In the genomic region with DNA sequence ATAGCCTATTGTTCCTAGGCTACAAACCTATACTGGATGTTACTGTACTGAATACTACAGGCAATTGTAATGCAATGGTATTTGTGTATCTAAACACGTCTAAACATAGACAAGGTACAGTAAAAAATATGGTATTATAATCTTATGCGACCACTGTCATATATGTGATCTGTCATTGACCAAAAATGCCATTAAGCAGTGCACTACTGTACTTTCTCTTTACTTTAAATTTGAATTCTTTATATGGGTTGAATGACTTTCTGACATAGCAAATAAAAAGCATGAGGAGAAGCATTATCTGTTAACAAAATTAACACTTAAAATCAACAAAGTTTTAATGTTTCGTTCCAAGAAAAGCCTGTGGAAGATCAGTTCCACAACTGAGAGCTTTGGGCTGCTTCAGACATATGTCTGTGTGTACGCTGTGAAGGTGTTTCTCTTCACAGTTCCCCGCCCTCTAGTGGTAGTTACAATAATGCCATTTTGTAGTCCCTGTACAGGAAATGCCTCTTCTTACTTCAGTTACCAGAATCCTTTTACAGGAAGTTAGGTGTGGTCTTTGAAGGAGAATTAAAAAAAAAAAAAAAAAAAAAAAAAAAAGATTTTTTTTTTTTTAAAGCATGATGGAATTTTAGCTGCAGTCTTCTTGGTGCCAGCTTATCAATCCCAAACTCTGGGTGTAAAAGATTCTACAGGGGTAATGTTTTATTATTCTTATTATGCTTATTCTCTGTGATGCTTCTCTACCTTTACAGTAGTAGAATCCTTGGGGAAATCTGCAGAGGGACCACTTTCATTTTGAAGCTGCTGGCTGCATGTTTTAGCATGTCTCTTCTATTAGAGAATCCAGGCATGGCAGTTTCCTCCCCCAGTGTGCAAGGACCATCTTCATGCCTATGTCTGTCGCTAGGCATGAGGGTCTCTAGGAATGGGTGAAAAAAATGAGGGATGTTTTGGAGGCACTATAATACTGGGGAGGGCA, we compare ENCODE assay signal across 8 cellular contexts. TPM values are rescaled to one million over a fixed set of nuclear protein-coding genes. Genes with fewer than 3 reads are reported as not detected.
DNase-seq lines count a peak whose midpoint lies in the region; ATAC-seq, FAIRE-seq and TF ChIP-seq lines count a peak whose summit lies in the region.

No MANE protein-coding gene starts in this region.

- H3K4me1 ChIP-seq in mesenchymal stem cell (ENCODE audit: control insufficient read depth, insufficient read depth, low read depth, low read length): peaks cover 2% of the 10 kb centered on the region
- no peaks in the 10 kb centered on the region for H3K4me1 ChIP-seq in upper lobe of right lung

- no peak overlapping the region for H3K27ac Mint-ChIP-seq in T-cell

- CTCF ChIA-PET in T-cell (lab: Charles Lee): interaction anchor here (0.5 to 1.2 kb wide), 14 partner anchors 15 to 960 kb away, joined by 3 to 8 read pairs (median 4); no protein-coding TSS in a partner anchor

- ATAC-seq in GM18870 (IDR thresholded peaks at IDR 0.05; ENCODE audit: unreplicated experiment): peak; percentile 100
- peak; percentile 100 for ATAC-seq in HG03064 (IDR thresholded peaks at IDR 0.05; ENCODE audit: low read depth, unreplicated experiment)
- ATAC-seq in T-cell (replicated peaks in 1 of 4): peak; percentile 98 to 100 (median 100)
- ATAC-seq in upper lobe of right lung: peak; percentile 99

- POLR2A ChIA-PET in T-cell (lab: Charles Lee): interaction anchor here (0.6 kb wide), 2 partner anchors 10 to 459 kb away, joined by 3 to 12 read pairs; no protein-coding TSS in a partner anchor

- H2BK15ac ChIP-seq in mesenchymal stem cell (ENCODE audit: low read depth, poor library complexity, severe bottlenecking): no peak overlapping the region

- H3K9ac ChIP-seq in mesenchymal stem cell (ENCODE audit: low read length): peak overlapping the region; percentile 84

- intact Hi-C loops in upper lobe of right lung (cut with DNase I): no loop called here

- peak overlapping the region; percentile 81 for H3K4me2 ChIP-seq in mesenchymal stem cell (ENCODE audit: low read length, poor library complexity, severe bottlenecking)

- no peak overlapping the region for H2BK120ac ChIP-seq in mesenchymal stem cell (ENCODE audit: low read depth, low read length)

- H3K79me1 ChIP-seq in mesenchymal stem cell (replicated peaks; ENCODE audit: low read length, poor library complexity, severe bottlenecking): peaks cover 6% of the 10 kb centered on the region

- H3K27ac ChIP-seq in mesenchymal stem cell (ENCODE audit: low read length, poor library complexity, severe bottlenecking) (no peak overlapping the region), upper lobe of right lung (no peak overlapping the region)

- H3K36me3 Mint-ChIP-seq in T-cell: no peaks in the 10 kb centered on the region

- H3K4me3 ChIP-seq in mesenchymal stem cell (ENCODE audit: insufficient read depth in 1 of 2, low read depth in 1 of 2, low read length in 2 of 2) (peak overlapping the region in 1 of 2 experiments; percentile 78), upper lobe of right lung (no peak overlapping the region)

- peak overlapping the region in 1 of 2 experiments; percentile 47 for H3K4ac ChIP-seq in mesenchymal stem cell (ENCODE audit: low read depth in 1 of 2, low read length in 2 of 2)

- FAIRE-seq in endometrium (lab: Jason Lieb, UNC): peak; percentile 91

- H3K27me3 Mint-ChIP-seq in T-cell: peaks cover 2 to 5% of the 10 kb centered on the region in 2 donors

- peak overlapping the region; percentile 39 for H4K91ac ChIP-seq in mesenchymal stem cell (ENCODE audit: low read length)

- no peak overlapping the region for H2BK12ac ChIP-seq in mesenchymal stem cell (ENCODE audit: low read length in 2 of 2)

- H3K4me3 Mint-ChIP-seq in T-cell: no peak overlapping the region

- H3K9me3 Mint-ChIP-seq in T-cell: no peaks in the 10 kb centered on the region

- no peak overlapping the region for H2BK5ac ChIP-seq in mesenchymal stem cell (ENCODE audit: low read depth, low read length, poor library complexity, severe bottlenecking)

- H3K9me3 ChIP-seq in mesenchymal stem cell (ENCODE audit: control insufficient read depth, low read length) (no peaks in the 10 kb centered on the region), upper lobe of right lung (no peaks in the 10 kb centered on the region)

- H3K18ac ChIP-seq in mesenchymal stem cell (ENCODE audit: low read depth in 1 of 2, low read length in 2 of 2): no peak overlapping the region

- no peak overlapping the region for H2AK5ac ChIP-seq in mesenchymal stem cell (ENCODE audit: low read length, severe bottlenecking)

- H3K4me1 Mint-ChIP-seq in T-cell: peaks cover 0 to 5% (median 3%) of the 10 kb centered on the region in 3 donors

- peak; percentile 93 for DNase-seq in COR-L47 (lab: John Stamatoyannopoulos, UW)
- peak; percentile 64 to 79 for DNase-seq in NCI-H187 (lab: John Stamatoyannopoulos, UW)
- DNase-seq in T-cell: peak in 30 of 34 experiments; percentile 1 to 67 (median 24)
- peak; percentile 88 for DNase-seq in mesenchymal stem cell
- no peak for DNase-seq in upper lobe of right lung

- no peak overlapping the region for H3K23ac ChIP-seq in mesenchymal stem cell (ENCODE audit: low read length in 2 of 2)

- H3K36me3 ChIP-seq in mesenchymal stem cell (ENCODE audit: control insufficient read depth in 1 of 2, insufficient read depth in 2 of 2, low read depth in 1 of 2, low read length in 2 of 2): peaks cover 0 to 20% of the 10 kb centered on the region in 2 experiments
- no peaks in the 10 kb centered on the region for H3K36me3 ChIP-seq in upper lobe of right lung

- peak overlapping the region; percentile 36 for H2AFZ ChIP-seq in mesenchymal stem cell (ENCODE audit: low read depth, low read length)

- TF ChIP-seq CTCF in upper lobe of right lung (IDR thresholded peaks at IDR 0.05): peak; percentile 70

- 25% methylated on average over 4 of the region's 6 CpGs for WGBS in mesenchymal stem cell

- H3K27me3 ChIP-seq in mesenchymal stem cell (ENCODE audit: control insufficient read depth in 1 of 2, insufficient read depth in 1 of 2, low read length in 2 of 2) (no peaks in the 10 kb centered on the region), upper lobe of right lung (no peaks in the 10 kb centered on the region)

- peak overlapping the region; percentile 89 for H4K8ac ChIP-seq in mesenchymal stem cell (ENCODE audit: low read length)

- H3K14ac ChIP-seq in mesenchymal stem cell (ENCODE audit: low read length in 2 of 2): no peak overlapping the region

RNA-seq across cellular contexts. Expression of a gene that starts 54.5 kb away (rescaled TPM):
- total RNA-seq in T-cell (not detected), upper lobe of right lung (0.58 TPM)
- 1.6 TPM for polyA plus RNA-seq in mesenchymal stem cell (2013, experiment 1 of 2)
- polyA plus RNA-seq in mesenchymal stem cell (2013, experiment 2 of 2): 1.7 TPM
